ENCODE assay signal across 15 cellular contexts in the genomic region with DNA sequence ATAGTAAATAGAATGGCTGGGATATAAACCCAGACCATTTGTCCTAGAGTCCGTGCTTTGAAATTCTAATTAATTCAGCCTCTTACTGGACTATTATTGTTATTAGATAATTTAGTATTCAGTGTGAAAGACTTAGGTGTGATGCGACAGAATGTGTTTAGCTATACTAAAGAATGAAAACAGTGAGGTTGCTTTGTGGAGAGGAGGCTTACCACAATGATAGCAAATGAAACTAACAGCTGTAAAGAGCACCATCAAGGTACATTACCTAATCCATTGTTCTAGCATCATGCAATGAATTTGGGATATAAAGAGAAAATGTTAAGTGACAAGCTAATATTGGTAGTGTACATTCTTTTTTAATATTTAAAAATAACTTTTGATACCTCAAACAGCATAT.
A peak's percentile ranks its signal among the peaks of the same experiment; 100 is the strongest.
DNase-seq lines count a peak whose midpoint lies in the region; ATAC-seq and TF ChIP-seq lines count a peak whose summit lies in the region.
"Had no signal": no experiment of that assay in that cellular context is flagged by ENCODE, and none has a peak within 500 bp of the region (broad histone marks: within the 10 kb centered on the region; RNA-seq: fewer than 3 reads in every experiment).

No MANE protein-coding gene starts in this region.

- H3K27me3 Mint-ChIP-seq in type B pancreatic cell = no peaks in the 10 kb centered on the region
- H3K27me3 Mint-ChIP-seq: activated CD4-positive, alpha-beta T cell treated with anti-CD3 and anti-CD28 coated beads for 36 hours had no signal

- no peak for TF ChIP-seq CTCF in type B pancreatic cell (conservative IDR thresholded peaks at IDR 0.05)

- H3K4me1 Mint-ChIP-seq in type B pancreatic cell (ENCODE audit: unreplicated experiment) = peaks cover 3% of the 10 kb centered on the region
- H3K4me1 Mint-ChIP-seq: activated CD4-positive, alpha-beta T cell treated with anti-CD3 and anti-CD28 coated beads for 36 hours had no signal

- no peak overlapping the region for H3K27ac Mint-ChIP-seq in type B pancreatic cell
- H3K27ac Mint-ChIP-seq: activated CD4-positive, alpha-beta T cell treated with anti-CD3 and anti-CD28 coated beads for 36 hours; activated T-helper 2 cell treated with anti-CD3 and anti-CD28 coated beads, Interferon-gamma antibody, Interleukin-2, Interleukin-4, amounts not matched to agents 10 μg/mL and 5 μg/mL and 100 μg/mL, durations not matched to agents 14 hours and 24 hours and 36 hours had no signal

- peak; percentile 100 for ATAC-seq in GM18498 (IDR thresholded peaks at IDR 0.05; ENCODE audit: unreplicated experiment)
- ATAC-seq in GM19452 (IDR thresholded peaks at IDR 0.05; ENCODE audit: unreplicated experiment) = peak; percentile 90
- ATAC-seq in HG02798 (IDR thresholded peaks at IDR 0.05; ENCODE audit: poor library complexity, unreplicated experiment) = peak; percentile 100
- ATAC-seq in HG03342 (IDR thresholded peaks at IDR 0.05; ENCODE audit: unreplicated experiment) = peak; percentile 99
- ATAC-seq: activated CD4-positive, alpha-beta T cell treated with anti-CD3 and anti-CD28 coated beads for 36 hours; psoas muscle had no signal

- no peaks in the 10 kb centered on the region for H3K36me3 Mint-ChIP-seq in type B pancreatic cell

- no peaks in the 10 kb centered on the region for H3K9me3 Mint-ChIP-seq in type B pancreatic cell
- H3K9me3 Mint-ChIP-seq: activated T-helper 2 cell treated with anti-CD3 and anti-CD28 coated beads, Interferon-gamma antibody, Interleukin-2, Interleukin-4, amounts not matched to agents 10 μg/mL and 5 μg/mL and 100 μg/mL, durations not matched to agents 14 hours and 24 hours and 36 hours had no signal

- no peak overlapping the region for H3K4me3 Mint-ChIP-seq in type B pancreatic cell
- H3K4me3 Mint-ChIP-seq: activated CD4-positive, alpha-beta T cell treated with anti-CD3 and anti-CD28 coated beads for 36 hours had no signal

- DNase-seq in NK-92 treated with Interleukin-12 subunit alpha and Interleukin-12 subunit beta, amount 100 ng/mL, for 24 hours (lab: John Stamatoyannopoulos, UW) = no peak
- DNase-seq in type B pancreatic cell (ENCODE audit: extremely low spot score, unreplicated experiment) = no peak
- DNase-seq in RPMI8226 = no peak
- DNase-seq in NCI-H187 treated with DMSO at 0.1 percent for 48 hours (lab: John Stamatoyannopoulos, UW) = no peak
- DNase-seq: ACHN; activated CD4-positive, alpha-beta T cell treated with anti-CD3 and anti-CD28 coated beads for 36 hours; effector CD4-positive, alpha-beta T cell; foreskin melanocyte; psoas muscle; SW 1271 had no signal
